ENCODE assay signal across 9 cellular contexts in genomic region chr19:10231624-10232228, GRCh38. TPM values are rescaled to one million over a fixed set of nuclear protein-coding genes. Genes with fewer than 3 reads are reported as not detected.
DNase-seq lines count a peak whose midpoint lies in the region; ATAC-seq and TF ChIP-seq lines count a peak whose summit lies in the region.
"Had no signal": no experiment of that assay in that cellular context is flagged by ENCODE, and none has a peak within 500 bp of the region (broad histone marks: within the 10 kb centered on the region; RNA-seq: fewer than 3 reads in every experiment).

No MANE protein-coding gene starts in this region.

- no peak for TF ChIP-seq EP300 in neural cell (conservative IDR thresholded peaks at IDR 0.05; ENCODE audit: poor library complexity, severe bottlenecking)

- H3K4me3 ChIP-seq in BLaER1: peak overlapping the region; percentile 98
- peak overlapping the region; percentile 90 for H3K4me3 ChIP-seq in Karpas-422 (ENCODE audit: low read length)
- peak overlapping the region; percentile 81 for H3K4me3 ChIP-seq in duodenal mucosa (ENCODE audit: low read depth in 1 of 2, low read length in 2 of 2)
- peak overlapping the region; percentile 92 for H3K4me3 ChIP-seq in neural cell (ENCODE audit: low read length)

- ATAC-seq in HG02981 (IDR thresholded peaks at IDR 0.05; ENCODE audit: unreplicated experiment): no peak

- H4K20me1 ChIP-seq in BLaER1 (peaks cover 36% of the 10 kb centered on the region), Karpas-422 (ENCODE audit: insufficient read depth, low read depth, low read length) (no peaks in the 10 kb centered on the region), neural cell (ENCODE audit: insufficient read depth) (no peaks in the 10 kb centered on the region)

- DNase-seq in Karpas-422: no peak
- DNase-seq in NCI-H345 (lab: John Stamatoyannopoulos, UW): no peak
- no peak for DNase-seq in NCI-H1694 (lab: John Stamatoyannopoulos, UW)
- DNase-seq in stimulated activated CD4-positive, alpha-beta T cell treated with anti-CD3 and anti-CD28 coated beads, Interleukin-15, amount 100 ng/mL, for 24 hours: no peak

- TF ChIP-seq RAD21 in neural cell (conservative IDR thresholded peaks at IDR 0.05): no peak

- H3K4me1 ChIP-seq in BLaER1: peaks cover 88% of the 10 kb centered on the region
- peaks cover 76% of the 10 kb centered on the region for H3K4me1 ChIP-seq in Karpas-422 (ENCODE audit: low read length)
- H3K4me1 ChIP-seq in duodenal mucosa (ENCODE audit: control insufficient read depth in 1 of 2, insufficient read depth in 2 of 2, low read length in 2 of 2): peaks cover 0 to 26% of the 10 kb centered on the region in 2 donors

- H3K9me2 ChIP-seq in Karpas-422 (replicated peaks; ENCODE audit: insufficient read depth, low read length): no peaks in the 10 kb centered on the region
- no peaks in the 10 kb centered on the region for H3K9me2 ChIP-seq in neural cell (ENCODE audit: insufficient read depth, low read length)

- H3F3A ChIP-seq in neural cell (ENCODE audit: insufficient read depth, low read length, poor library complexity, severe bottlenecking): no peaks in the 10 kb centered on the region

- H3K9ac ChIP-seq in BLaER1 (peak overlapping the region; percentile 96; the same call in 1 of the 2 replicates), Karpas-422 (ENCODE audit: low read length) (peak overlapping the region; percentile 94), duodenal mucosa (ENCODE audit: low read depth in 1 of 2, low read length in 2 of 2) (peak overlapping the region in 1 of 2 donors; percentile 74), neural cell (ENCODE audit: low read length) (peak overlapping the region; percentile 86)

- peak overlapping the region; percentile 94 for H3K4me2 ChIP-seq in BLaER1
- H3K4me2 ChIP-seq in Karpas-422 (ENCODE audit: low read depth, low read length, poor library complexity, severe bottlenecking): peak overlapping the region; percentile 93
- no peak overlapping the region for H3K4me2 ChIP-seq in neural cell (ENCODE audit: low read length)

- H3K79me2 ChIP-seq in Karpas-422 (ENCODE audit: low read length): peaks cover 39% of the 10 kb centered on the region
- H3K79me2 ChIP-seq in neural cell (replicated peaks; ENCODE audit: insufficient read depth, low read length): peaks cover 10% of the 10 kb centered on the region

- H3K36me3 ChIP-seq in BLaER1 (peaks cover 10% of the 10 kb centered on the region; the same call in 1 of the 2 replicates), Karpas-422 (ENCODE audit: insufficient read depth, low read length) (no peaks in the 10 kb centered on the region), duodenal mucosa (ENCODE audit: control insufficient read depth in 1 of 2, insufficient read depth in 2 of 2, low read length in 2 of 2) (no peaks in the 10 kb centered on the region), neural cell (ENCODE audit: insufficient read depth, low read length) (no peaks in the 10 kb centered on the region)

- peak overlapping the region; percentile 96 for H3K27ac ChIP-seq in BLaER1
- peak overlapping the region; percentile 91 for H3K27ac ChIP-seq in Karpas-422 (ENCODE audit: low read length)
- no peak overlapping the region for H3K27ac ChIP-seq in duodenal mucosa (ENCODE audit: low read depth, low read length)
- peak overlapping the region; percentile 65 for H3K27ac ChIP-seq in neural cell (ENCODE audit: low read length)

- H3K9me3 ChIP-seq in BLaER1 (no peaks in the 10 kb centered on the region), Karpas-422 (ENCODE audit: low read length) (no peaks in the 10 kb centered on the region), duodenal mucosa (ENCODE audit: control insufficient read depth in 1 of 2, low read length in 2 of 2) (no peaks in the 10 kb centered on the region), neural cell (ENCODE audit: low read length) (no peaks in the 10 kb centered on the region)

- no peak overlapping the region for H2AFZ ChIP-seq in Karpas-422 (ENCODE audit: low read length)
- peak overlapping the region; percentile 73 for H2AFZ ChIP-seq in neural cell (ENCODE audit: low read depth, low read length)

- no peaks in the 10 kb centered on the region for H3K27me3 ChIP-seq in BLaER1
- no peaks in the 10 kb centered on the region for H3K27me3 ChIP-seq in Karpas-422 (ENCODE audit: low read length)
- H3K27me3 ChIP-seq in duodenal mucosa (ENCODE audit: control insufficient read depth in 1 of 2, insufficient read depth in 2 of 2, low read length in 2 of 2): no peaks in the 10 kb centered on the region
- no peaks in the 10 kb centered on the region for H3K27me3 ChIP-seq in neural cell (ENCODE audit: insufficient read depth, low read depth, low read length)

- TF ChIP-seq CTCF in neural cell (IDR thresholded peaks at IDR 0.05; ENCODE audit: poor library complexity, severe bottlenecking): no peak

TF ChIP-seq in neural cell, 6 proteins besides CTCF, POLR2A, EP300 and RAD21:
- TF ChIP-seq REST (IDR thresholded peaks at IDR 0.05; ENCODE audit: borderline replicate concordance) (no peak), MXI1 (conservative IDR thresholded peaks at IDR 0.05; ENCODE audit: poor library complexity, severe bottlenecking) (no peak), EZH2 (IDR thresholded peaks at IDR 0.05; ENCODE audit: borderline replicate concordance, insufficient read depth, low read length, poor library complexity, severe bottlenecking) (no peak), TAF1 (IDR thresholded peaks at IDR 0.05; ENCODE audit: low read depth) (no peak), POLR2AphosphoS5 (IDR thresholded peaks at IDR 0.05) (no peak), SMC3 (conservative IDR thresholded peaks at IDR 0.05; ENCODE audit: poor library complexity) (no peak)

RNA-seq across cellular contexts. Expression of gene S1PR2, which starts 0.6 kb away (rescaled TPM):
- total RNA-seq in Karpas-422 (2014; rRNA removed; shearing (Covaris generic); ENCODE audit: low replicate concordance): 65.1 and 67.6 TPM in 2 replicates
- 6.7 and 7.5 TPM in 2 replicates for polyA plus RNA-seq in neural cell
- polyA minus RNA-seq in neural cell: 12.2 and 12.3 TPM in 2 replicates

RNA-seq across cellular contexts. Expression of gene MRPL4, which starts 20.3 kb away (rescaled TPM):
- total RNA-seq in Karpas-422 (2014; rRNA removed; shearing (Covaris generic); ENCODE audit: low replicate concordance): 78.6 and 136 TPM in 2 replicates
- polyA plus RNA-seq in neural cell: 27.1 and 27.2 TPM in 2 replicates
- polyA minus RNA-seq in neural cell: 11.6 and 17.8 TPM in 2 replicates

RNA-seq across cellular contexts. Expression of gene DNMT1, which starts 37.0 kb away (rescaled TPM):
- 94.9 and 145 TPM in 2 replicates for total RNA-seq in Karpas-422 (2014; rRNA removed; shearing (Covaris generic); ENCODE audit: low replicate concordance)
- polyA plus RNA-seq in neural cell: 41.2 and 58.4 TPM in 2 replicates
- 49.9 and 61.8 TPM in 2 replicates for polyA minus RNA-seq in neural cell

RNA-seq across cellular contexts. Expression of gene ICAM1, which starts 39.2 kb away (rescaled TPM):
- total RNA-seq in Karpas-422 (2014; rRNA removed; shearing (Covaris generic); ENCODE audit: low replicate concordance): 1.8 and 5.1 TPM in 2 replicates
- not detected in 2 replicates for polyA plus RNA-seq in neural cell
- polyA minus RNA-seq in neural cell: not detected in 2 replicates

RNA-seq across cellular contexts. Expression of gene ICAM4, which starts 55.0 kb away (rescaled TPM):
- not detected in 2 replicates for total RNA-seq in Karpas-422 (2014; rRNA removed; shearing (Covaris generic); ENCODE audit: low replicate concordance)
- not detected in 2 replicates for polyA plus RNA-seq in neural cell
- not detected in 2 replicates for polyA minus RNA-seq in neural cell
- total RNA-seq: LHCN-M2 had no signal
